ENCODE assay signal across 8 cellular contexts in genomic region chr1:234604726-234605492, GRCh38. TPM values are rescaled to one million over a fixed set of nuclear protein-coding genes. Genes with fewer than 3 reads are reported as not detected.
DNase-seq lines count a peak whose midpoint lies in the region; ATAC-seq and TF ChIP-seq lines count a peak whose summit lies in the region.

No MANE protein-coding gene starts in this region.

- no peak overlapping the region for H2AFZ ChIP-seq in Loucy (ENCODE audit: low read length)

- TF ChIP-seq EP300 in suprapubic skin (IDR thresholded peaks at IDR 0.05) = no peak

- H3K27me3 ChIP-seq in Loucy (ENCODE audit: insufficient read depth, low read length, poor library complexity, severe bottlenecking) (peaks cover 14% of the 10 kb centered on the region), suprapubic skin (no peaks in the 10 kb centered on the region)

- peak overlapping the region; percentile 99 for H3K27ac ChIP-seq in suprapubic skin

- 0% methylated on average over 8 of the region's 8 CpGs for whole genome bisulfite sequencing in suprapubic skin

- peak; percentile 29 for DNase-seq in DMS53 treated with DMSO at 0.1 percent for 48 hours (lab: John Stamatoyannopoulos, UW; ENCODE audit: unreplicated experiment)
- DNase-seq in astrocyte of the spinal cord (ENCODE audit: low read depth, low spot score) = peak; percentile 74
- peak; percentile 63 for DNase-seq in left kidney (ENCODE audit: low read depth, low spot score)
- DNase-seq in suprapubic skin (ENCODE audit: low spot score in 2 of 2) = no peak
- DNase-seq in stimulated activated CD4-positive, alpha-beta T cell treated with anti-CD3 and anti-CD28 coated beads, Interleukin-2, amount 100 ng/mL, for 48 hours = no peak
- no peak for DNase-seq in NK-92 (lab: John Stamatoyannopoulos, UW; ENCODE audit: unreplicated experiment)

- TF ChIP-seq CTCF in Loucy (conservative IDR thresholded peaks at IDR 0.05; ENCODE audit: low read length) (no peak), astrocyte of the spinal cord (IDR thresholded peaks at IDR 0.05; ENCODE audit: low read depth, low read length) (no peak), suprapubic skin (IDR thresholded peaks at IDR 0.05) (no peak)

- no peaks in the 10 kb centered on the region for H3K9me3 ChIP-seq in Loucy (ENCODE audit: insufficient read depth, low read depth, low read length)
- H3K9me3 ChIP-seq in suprapubic skin = no peaks in the 10 kb centered on the region

- H3K9ac ChIP-seq in Loucy (ENCODE audit: low read depth, low read length, poor library complexity, severe bottlenecking) = peak overlapping the region; percentile 92

- TF ChIP-seq POLR2A in suprapubic skin (IDR thresholded peaks at IDR 0.05) = no peak

- H3K36me3 ChIP-seq in Loucy (ENCODE audit: insufficient read depth, low read length) (peaks cover 31% of the 10 kb centered on the region), suprapubic skin (peaks cover 18% of the 10 kb centered on the region)

- peaks cover 59% of the 10 kb centered on the region for H3K4me1 ChIP-seq in Loucy (ENCODE audit: insufficient read depth, low read length, poor library complexity, severe bottlenecking)
- H3K4me1 ChIP-seq in suprapubic skin = peaks cover 59% of the 10 kb centered on the region

- in situ Hi-C loops in astrocyte of the spinal cord (cut with HindIII; ENCODE audit: low sequenced_read_pairs) = loop anchor here (25.0 kb wide), 1 partner anchor 357 kb away; no protein-coding TSS in a partner anchor

- H3K4me3 ChIP-seq in Loucy (ENCODE audit: low read length, poor library complexity, severe bottlenecking) (peak overlapping the region; percentile 88), astrocyte of the spinal cord (ENCODE audit: low read depth, low read length) (peak overlapping the region; percentile 82), suprapubic skin (peak overlapping the region; percentile 87)

- H3K79me2 ChIP-seq in Loucy (ENCODE audit: insufficient read depth, low read length) = peaks cover 85% of the 10 kb centered on the region

- peaks cover 39% of the 10 kb centered on the region for H3F3A ChIP-seq in Loucy (ENCODE audit: low read depth)

- no peak for ATAC-seq in HG02588 (IDR thresholded peaks at IDR 0.05; ENCODE audit: unreplicated experiment)

- H4K20me1 ChIP-seq in Loucy (ENCODE audit: insufficient read depth, low read length, poor library complexity, severe bottlenecking) = peaks cover 75% of the 10 kb centered on the region

- no peaks in the 10 kb centered on the region for H3K9me2 ChIP-seq in Loucy (replicated peaks; ENCODE audit: low read depth, low read length)

- H3K4me2 ChIP-seq in Loucy (ENCODE audit: low read depth, low read length, poor library complexity, severe bottlenecking) = peak overlapping the region; percentile 95

RNA-seq across cellular contexts. Expression of gene IRF2BP2, which starts 5.1 kb away (rescaled TPM):
- 100 to 1,000 TPM; 129 to 195 (median 159) TPM for total RNA-seq in suprapubic skin

Comparison
In these comparisons a context has a peak if more than half of its experiments do, and no peak if none do; other contexts are left out.
1. DNase-seq: peak in DMS53 treated with DMSO at 0.1 percent for 48 hours (single experiment), astrocyte of the spinal cord (single experiment) and left kidney (single experiment); none in suprapubic skin (0 of 2), stimulated activated CD4-positive, alpha-beta T cell treated with anti-CD3 and anti-CD28 coated beads, Interleukin-2, amount 100 ng/mL, for 48 hours (0 of 2) and NK-92 (single experiment).
2. Peak in every context shown above with its lines, with median percentiles within 50 percentile points of each other: H3K4me3 ChIP-seq.